In genomic region chr19:37718357-37718756, GRCh38 we compare ENCODE assay signal across 8 cellular contexts. TPM values are rescaled to one million over a fixed set of nuclear protein-coding genes. Genes with fewer than 3 reads are reported as not detected.
DNase-seq lines count a peak whose midpoint lies in the region; ATAC-seq, FAIRE-seq and TF ChIP-seq lines count a peak whose summit lies in the region.

No MANE protein-coding gene starts in this region.

- peaks cover 5% of the 10 kb centered on the region for H3K4me1 ChIP-seq in hepatocyte (ENCODE audit: insufficient read depth)
- peaks cover 4 to 20% (median 13%) of the 10 kb centered on the region in 6 donors for H3K4me1 ChIP-seq in spleen

- no peaks in the 10 kb centered on the region for H3K9me2 ChIP-seq in hepatocyte (replicated peaks; ENCODE audit: insufficient read depth)

- H3K9me3 ChIP-seq in hepatocyte (ENCODE audit: low read depth) (no peaks in the 10 kb centered on the region), spleen (peaks cover 0 to 10% (median 0%) of the 10 kb centered on the region in 8 donors)

- peak; percentile 8 to 20 for DNase-seq in NCI-H526 (lab: John Stamatoyannopoulos, UW)
- DNase-seq in NCI-H526 treated with DMSO at 0.1 percent for 48 hours (lab: John Stamatoyannopoulos, UW) = no peak
- DNase-seq in hepatocyte (ENCODE audit: low spot score) = peak; percentile 6
- no peak for DNase-seq in spleen
- no peak for DNase-seq in urothelium cell line (ENCODE audit: low spot score)

- no peaks in the 10 kb centered on the region for H3K36me3 ChIP-seq in hepatocyte (replicated peaks; ENCODE audit: insufficient read depth, low read depth)
- H3K36me3 ChIP-seq in spleen = peaks cover 0 to 16% (median 0%) of the 10 kb centered on the region in 6 donors

- H3K79me2 ChIP-seq in hepatocyte = peaks cover 44% of the 10 kb centered on the region

- H3K4me3 ChIP-seq in hepatocyte = peak overlapping the region; percentile 73
- H3K4me3 ChIP-seq in spleen = peak overlapping the region in 6 of 8 donors; percentile 72 to 97 (median 87)

- peak overlapping the region; percentile 87 for H3K4me2 ChIP-seq in hepatocyte

- TF ChIP-seq CTCF in VCaP (conservative IDR thresholded peaks at IDR 0.05) (no peak), hepatocyte (IDR thresholded peaks at IDR 0.05; ENCODE audit: poor library complexity) (no peak), spleen (IDR thresholded peaks at IDR 0.05 in 8 of 11, conservative IDR thresholded peaks at IDR 0.05 in 3 of 11) (no peak)

- no peak for TF ChIP-seq POLR2A in spleen (IDR thresholded peaks at IDR 0.05)

- no peaks in the 10 kb centered on the region for H4K20me1 ChIP-seq in hepatocyte (ENCODE audit: insufficient read depth, poor library complexity, severe bottlenecking)

- FAIRE-seq in urothelium cell line (lab: Jason Lieb, UNC) = no peak

- WGBS in hepatocyte (ENCODE audit: low lambda C conversion rate, missing lambda C conversion rate) = 27% methylated on average over 10 of the region's 10 CpGs
- 63 to 74% (median 68%) methylated on average over 10 of the region's 10 CpGs for WGBS in spleen, 5 donors

- ATAC-seq in HG03175 (IDR thresholded peaks at IDR 0.05; ENCODE audit: unreplicated experiment) = no peak
- ATAC-seq in GM21717 (IDR thresholded peaks at IDR 0.05; ENCODE audit: unreplicated experiment) = no peak

- H3K27ac ChIP-seq in VCaP = peak overlapping the region; percentile 89
- H3K27ac ChIP-seq in hepatocyte = peak overlapping the region; percentile 87
- H3K27ac ChIP-seq in spleen = peak overlapping the region in 3 of 8 donors; percentile 72 to 86 (median 86)

- intact Hi-C loops in spleen (cut with DNase I; ENCODE audit: low total_unique reads) = no loop called here

- H3K27me3 ChIP-seq in hepatocyte = no peaks in the 10 kb centered on the region
- H3K27me3 ChIP-seq in spleen (replicated peaks in 1 of 7) = no peaks in the 10 kb centered on the region

- H2AFZ ChIP-seq in hepatocyte = peak overlapping the region; percentile 97

RNA-seq across cellular contexts. Expression of gene ZNF607, which starts 1.2 kb away (rescaled TPM):
- 4.7 and 4.8 TPM in 2 replicates for total RNA-seq in hepatocyte
- polyA plus RNA-seq in hepatocyte = 2.3 and 2.8 TPM in 2 replicates
- 10 to 100 TPM in 1 of 7 donors, 1 to 10 TPM in 6; 3.4 to 10.3 (median 7.0) TPM for total RNA-seq in spleen
- polyA plus RNA-seq in spleen = 1 to 10 TPM; 2.7 to 3.0 (median 2.8) TPM

Comparison
In these comparisons a context has a peak if more than half of its experiments do, and no peak if none do; other contexts are left out.
1. DNase-seq: peak in NCI-H526 (2 of 2) and hepatocyte (single experiment); none in NCI-H526 treated with DMSO at 0.1 percent for 48 hours (single experiment), spleen (single experiment) and urothelium cell line (single experiment).